In genomic region chr2:117714110-117714509, GRCh38 we compare ENCODE assay signal across 26 cellular contexts.
"Had no signal": no experiment of that assay in that cellular context is flagged by ENCODE, and none has a peak within 500 bp of the region (broad histone marks: within the 10 kb centered on the region; RNA-seq: fewer than 3 reads in every experiment).

No MANE protein-coding gene starts in this region.

- H3K9me3 Mint-ChIP-seq: activated CD4-positive, alpha-beta T cell treated with anti-CD3 and anti-CD28 coated beads, Interleukin-2, amount 10 ng/mL, durations not matched to agents 7 days and 5 days had no signal

- H3K4me3 Mint-ChIP-seq: activated CD4-positive, alpha-beta T cell treated with anti-CD3 and anti-CD28 coated beads for 36 hours; activated CD4-positive, alpha-beta T cell treated with anti-CD3 and anti-CD28 coated beads, Interleukin-2, amount 10 ng/mL, durations not matched to agents 7 days and 5 days; activated CD8-positive, alpha-beta T cell treated with anti-CD3 and anti-CD28 coated beads, Interleukin-2, amount 10 ng/mL, durations not matched to agents 7 days and 5 days; activated naive CD4-positive, alpha-beta T cell treated with anti-CD3 and anti-CD28 coated beads, Interleukin-2, amount 10 ng/mL, durations not matched to agents 7 days and 5 days; activated naive CD8-positive, alpha-beta T cell; activated naive CD8-positive, alpha-beta T cell treated with anti-CD3 and anti-CD28 coated beads, Interleukin-2, amount 50 U/mL, for 24 hours; activated T-cell treated with anti-CD3 and anti-CD28 coated beads, Interleukin-2, amount 50 U/mL, for 4 hours had no signal

- ATAC-seq: activated CD4-positive, alpha-beta T cell treated with anti-CD3 and anti-CD28 coated beads for 36 hours; activated CD8-positive, alpha-beta T cell treated with anti-CD3 and anti-CD28 coated beads, Interleukin-2, amount 10 ng/mL, durations not matched to agents 7 days and 5 days; activated naive CD8-positive, alpha-beta T cell treated with anti-CD3 and anti-CD28 coated beads, Interleukin-2, amount 50 U/mL, for 24 hours; activated T-cell treated with anti-CD3 and anti-CD28 coated beads, Interleukin-2, amount 50 U/mL, for 4 hours; Panc1 had no signal

- FAIRE-seq: bronchial epithelial cell, colon, TTC549 had no signal

- H3K4me3 ChIP-seq: MG63, SJSA1 had no signal

- H3K36me3 ChIP-seq: MG63, SJSA1 had no signal

- H3K4me1 ChIP-seq: SJSA1 had no signal

- H3K4me1 Mint-ChIP-seq: activated CD4-positive, alpha-beta T cell treated with anti-CD3 and anti-CD28 coated beads for 36 hours; activated CD4-positive, alpha-beta T cell treated with anti-CD3 and anti-CD28 coated beads, Interleukin-2, amount 10 ng/mL, durations not matched to agents 7 days and 5 days; activated naive CD4-positive, alpha-beta T cell treated with anti-CD3 and anti-CD28 coated beads, Interleukin-2, amount 10 ng/mL, durations not matched to agents 7 days and 5 days; activated naive CD8-positive, alpha-beta T cell treated with anti-CD3 and anti-CD28 coated beads, Interleukin-2, amount 50 U/mL, for 24 hours had no signal

- DNase-seq: activated CD4-positive, alpha-beta T cell treated with anti-CD3 and anti-CD28 coated beads for 36 hours; activated CD4-positive, alpha-beta T cell treated with anti-CD3 and anti-CD28 coated beads, Interleukin-2, amount 10 ng/mL, durations not matched to agents 7 days and 5 days; activated CD4-positive, alpha-beta T cell treated with anti-CD3 and anti-CD28 coated beads, Interleukin-2, amount 50 U/mL, for 48 hours; activated CD8-positive, alpha-beta T cell treated with anti-CD3 and anti-CD28 coated beads, Interleukin-2, amount 10 ng/mL, durations not matched to agents 7 days and 5 days; activated effector memory CD4-positive, alpha-beta T cell treated with Interleukin-2 at 50 U/mL for 16 hours; activated naive CD4-positive, alpha-beta T cell treated with anti-CD3 and anti-CD28 coated beads, Interleukin-2, amount 10 ng/mL, durations not matched to agents 7 days and 5 days; activated naive CD8-positive, alpha-beta T cell treated with anti-CD3 and anti-CD28 coated beads, Interleukin-2, amount 50 U/mL, for 24 hours; activated T-cell treated with anti-CD3 and anti-CD28 coated beads, Interleukin-2, amount 50 U/mL, for 4 hours; anterior cingulate cortex; Kasumi-1; KBM-7; MG63; NCI-H1048; NCI-H1105 treated with DMSO at 0.1 percent for 48 hours; NCI-H1436; NCI-H1930; NCI-H2081 treated with DMSO at 0.1 percent for 48 hours; NCI-H345; SHP77 treated with DMSO at 0.1 percent for 48 hours had no signal

- H3K36me3 Mint-ChIP-seq: activated naive CD4-positive, alpha-beta T cell treated with anti-CD3 and anti-CD28 coated beads, Interleukin-2, amount 10 ng/mL, durations not matched to agents 7 days and 5 days; activated naive CD8-positive, alpha-beta T cell; brain had no signal

- H3K27me3 ChIP-seq: MG63, SJSA1 had no signal

- H3K27ac Mint-ChIP-seq: activated CD4-positive, alpha-beta T cell treated with anti-CD3 and anti-CD28 coated beads for 36 hours; activated CD4-positive, alpha-beta T cell treated with anti-CD3 and anti-CD28 coated beads, Interleukin-2, amount 10 ng/mL, durations not matched to agents 7 days and 5 days; activated CD8-positive, alpha-beta T cell treated with anti-CD3 and anti-CD28 coated beads, Interleukin-2, amount 10 ng/mL, durations not matched to agents 7 days and 5 days; activated naive CD4-positive, alpha-beta T cell treated with anti-CD3 and anti-CD28 coated beads, Interleukin-2, amount 10 ng/mL, durations not matched to agents 7 days and 5 days; activated naive CD8-positive, alpha-beta T cell; activated naive CD8-positive, alpha-beta T cell treated with anti-CD3 and anti-CD28 coated beads, Interleukin-2, amount 50 U/mL, for 24 hours had no signal

- H3K9me3 ChIP-seq: MG63, SJSA1 had no signal
